ENCODE assay signal across 8 cellular contexts in the genomic region with DNA sequence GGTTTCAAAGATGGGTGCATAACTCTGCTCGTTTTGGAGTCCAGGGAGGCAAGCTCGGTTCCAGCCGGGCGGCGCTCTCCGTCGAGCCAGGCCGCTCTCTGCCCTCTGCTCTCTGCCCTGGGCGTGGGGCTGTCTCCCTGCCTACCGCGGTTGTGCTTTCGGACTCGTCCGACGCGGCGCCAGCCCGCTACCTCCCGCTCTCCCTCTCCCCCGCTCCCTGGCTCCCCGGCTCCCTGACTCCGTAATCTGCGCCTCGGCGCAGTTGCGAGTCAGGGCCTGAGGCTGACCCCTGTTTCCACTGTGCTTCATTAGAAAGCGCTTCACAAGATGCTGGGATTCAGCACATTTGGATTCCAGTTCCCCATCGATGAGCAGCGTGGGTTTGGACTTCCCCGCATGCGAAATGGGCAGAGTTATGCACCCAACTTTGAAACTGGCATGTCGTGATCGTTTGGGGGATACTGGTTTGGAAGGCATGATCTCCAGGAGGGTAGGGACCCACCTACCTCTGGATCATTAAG. TPM values are rescaled to one million over a fixed set of nuclear protein-coding genes. Genes with fewer than 3 reads are reported as not detected.
DNase-seq lines count a peak whose midpoint lies in the region; ATAC-seq and TF ChIP-seq lines count a peak whose summit lies in the region.

No MANE protein-coding gene starts in this region.

- H3K27ac ChIP-seq in CD4-positive, alpha-beta memory T cell (ENCODE audit: low read depth, low read length), result no peak overlapping the region
- H3K27ac ChIP-seq in VCaP, result peak overlapping the region; percentile 81

- no peaks in the 10 kb centered on the region for H3K9me3 ChIP-seq in CD4-positive, alpha-beta memory T cell (ENCODE audit: control insufficient read depth in 1 of 2, low read length in 2 of 2)

- no peaks in the 10 kb centered on the region for H3K36me3 ChIP-seq in CD4-positive, alpha-beta memory T cell (ENCODE audit: insufficient read depth, low read length)

- H3K36me3 Mint-ChIP-seq in CD4-positive, alpha-beta memory T cell, result peaks cover 0 to 2% of the 10 kb centered on the region in 2 donors

- TF ChIP-seq CTCF in VCaP (conservative IDR thresholded peaks at IDR 0.05), result no peak
- no peak for TF ChIP-seq CTCF in foreskin fibroblast (IDR thresholded peaks at IDR 0.05; ENCODE audit: low read depth, low read length)
- no peak for TF ChIP-seq CTCF in omental fat pad (IDR thresholded peaks at IDR 0.05)

- DNase-seq in CD4-positive, alpha-beta memory T cell, result no peak
- DNase-seq in foreskin fibroblast, result peak in 1 of 2 donors; percentile 39
- DNase-seq in omental fat pad (ENCODE audit: low spot score), result no peak
- no peak for DNase-seq in NCI-H526 treated with DMSO at 0.1 percent for 48 hours (lab: John Stamatoyannopoulos, UW)

- H3K4me1 ChIP-seq in CD4-positive, alpha-beta memory T cell (ENCODE audit: insufficient read depth, low read length), result peaks cover 20% of the 10 kb centered on the region

- peak overlapping the region; percentile 51 to 93 (median 88) for H3K4me3 Mint-ChIP-seq in CD4-positive, alpha-beta memory T cell

- H3K27ac Mint-ChIP-seq in CD4-positive, alpha-beta memory T cell, result peak overlapping the region in 3 of 7 donors; percentile 60 to 75 (median 67)

- peaks cover 21 to 35% of the 10 kb centered on the region in 2 donors for H3K27me3 Mint-ChIP-seq in CD4-positive, alpha-beta memory T cell

- H3K4me1 Mint-ChIP-seq in CD4-positive, alpha-beta memory T cell, result peaks cover 14 to 53% (median 20%) of the 10 kb centered on the region in 4 donors

- POLR2A ChIA-PET in CD4-positive, alpha-beta memory T cell (lab: Charles Lee; ENCODE audit: partially characterized antibody), result interaction anchor here (2.1 kb wide), 1 partner anchor 29 kb away, joined by 9 read pairs; no protein-coding TSS in a partner anchor

- H3K27me3 ChIP-seq in CD4-positive, alpha-beta memory T cell (ENCODE audit: insufficient read depth, low read length), result peaks cover 18% of the 10 kb centered on the region

- ATAC-seq in omental fat pad (ENCODE audit: low FRiP score) (peak; percentile 17), HG03354 (IDR thresholded peaks at IDR 0.05; ENCODE audit: poor library complexity, severe bottlenecking, unreplicated experiment) (no peak), HG03469 (IDR thresholded peaks at IDR 0.05; ENCODE audit: unreplicated experiment) (no peak), HG02885 (IDR thresholded peaks at IDR 0.05; ENCODE audit: poor library complexity, unreplicated experiment) (no peak)

- peak overlapping the region in 1 of 2 donors; percentile 19 for H3K4me3 ChIP-seq in CD4-positive, alpha-beta memory T cell (ENCODE audit: low read length in 2 of 2)
- H3K4me3 ChIP-seq in foreskin fibroblast (ENCODE audit: low read depth in 1 of 2, low read length in 2 of 2), result peak overlapping the region; percentile 77 to 82

- CTCF ChIA-PET in CD4-positive, alpha-beta memory T cell (lab: Charles Lee; ENCODE audit: partially characterized antibody), result no interaction called here

- no peaks in the 10 kb centered on the region for H3K9me3 Mint-ChIP-seq in CD4-positive, alpha-beta memory T cell

- intact Hi-C loops in CD4-positive, alpha-beta memory T cell (cut with micrococcal nuclease), result no loop called here

RNA-seq across cellular contexts. Expression of a gene that starts 2.3 kb away (rescaled TPM):
- total RNA-seq in CD4-positive, alpha-beta memory T cell, result 10 to 100 TPM in 1 of 2 experiments, 1 to 10 TPM in 1; 9.1 to 12.0 TPM
- 1 to 10 TPM in 1 of 2 donors, under 1 TPM in 1; 0.94 to 2.8 TPM for polyA plus RNA-seq in CD4-positive, alpha-beta memory T cell
- total RNA-seq in omental fat pad, result 10 to 100 TPM; 10.8 to 52.0 (median 18.7) TPM
